Comparison of ENCODE assay signal across 23 cellular contexts in genomic region chr2:197055045-197055444, GRCh38.
"Had no signal": no experiment of that assay in that cellular context is flagged by ENCODE, and none has a peak within 500 bp of the region (broad histone marks: within the 10 kb centered on the region; RNA-seq: fewer than 3 reads in every experiment).

No MANE protein-coding gene starts in this region.

- H3K4me1 Mint-ChIP-seq: activated naive CD4-positive, alpha-beta T cell treated with anti-CD3 and anti-CD28 coated beads, Interleukin-2, amount 10 ng/mL, durations not matched to agents 7 days and 5 days had no signal

- H3K27me3 ChIP-seq: esophagus muscularis mucosa, hepatocyte, neutrophil, ovary, spleen, stomach, suprapubic skin, tibial nerve had no signal

- H3K27me3 Mint-ChIP-seq: activated CD8-positive, alpha-beta memory T cell treated with anti-CD3 and anti-CD28 coated beads, Interleukin-2, amount 10 ng/mL, durations not matched to agents 7 days and 5 days; activated naive CD4-positive, alpha-beta T cell treated with anti-CD3 and anti-CD28 coated beads, Interleukin-2, amount 10 ng/mL, durations not matched to agents 7 days and 5 days had no signal

- H3K4me3 ChIP-seq: esophagus muscularis mucosa, hepatocyte, lung, ovary, prostate gland, spleen, stomach, suprapubic skin, tibial nerve had no signal

- H3K27ac Mint-ChIP-seq: activated CD8-positive, alpha-beta memory T cell treated with anti-CD3 and anti-CD28 coated beads, Interleukin-2, amount 10 ng/mL, durations not matched to agents 7 days and 5 days; activated naive CD4-positive, alpha-beta T cell treated with anti-CD3 and anti-CD28 coated beads, Interleukin-2, amount 10 ng/mL, durations not matched to agents 7 days and 5 days; nephron had no signal

- H3K27ac ChIP-seq: esophagus muscularis mucosa, hepatocyte, neutrophil, ovary, prostate gland, spleen, stomach, suprapubic skin, tibial nerve, WERI-Rb-1 had no signal

- ATAC-seq: activated CD8-positive, alpha-beta memory T cell treated with anti-CD3 and anti-CD28 coated beads, Interleukin-2, amount 10 ng/mL, durations not matched to agents 7 days and 5 days; left lobe of liver had no signal

- H3K9me3 ChIP-seq: neutrophil, ovary, prostate gland, suprapubic skin had no signal

- DNase-seq: activated CD4-positive, alpha-beta T cell treated with anti-CD3 and anti-CD28 coated beads for 1 hour; activated CD4-positive, alpha-beta T cell treated with anti-CD3 and anti-CD28 coated beads, Interleukin-2, amount 50 U/mL, for 4 hours; activated CD8-positive, alpha-beta memory T cell treated with anti-CD3 and anti-CD28 coated beads, Interleukin-2, amount 10 ng/mL, durations not matched to agents 7 days and 5 days; activated naive CD4-positive, alpha-beta T cell treated with anti-CD3 and anti-CD28 coated beads, Interleukin-2, amount 10 ng/mL, durations not matched to agents 7 days and 5 days; central memory CD4-positive, alpha-beta T cell; effector memory CD4-positive, alpha-beta T cell; glutamatergic neuron; immature natural killer cell; ovary; spleen; stimulated activated CD4-positive, alpha-beta T cell treated with anti-CD3 and anti-CD28 coated beads, Interleukin-4, amount 100 ng/mL, for 1 hour; stomach; T-helper 1 cell; WERI-Rb-1 had no signal

- H3K36me3 ChIP-seq: ovary, prostate gland, suprapubic skin, WERI-Rb-1 had no signal

- H3K4me3 Mint-ChIP-seq: activated CD8-positive, alpha-beta memory T cell treated with anti-CD3 and anti-CD28 coated beads, Interleukin-2, amount 10 ng/mL, durations not matched to agents 7 days and 5 days; activated naive CD4-positive, alpha-beta T cell treated with anti-CD3 and anti-CD28 coated beads, Interleukin-2, amount 10 ng/mL, durations not matched to agents 7 days and 5 days; immature natural killer cell; nephron had no signal

- H3K4me1 ChIP-seq: esophagus muscularis mucosa, prostate gland, spleen, tibial nerve had no signal
